In genomic region chr9:100352727-100353505, GRCh38 we compare ENCODE assay signal across 1 cellular context.
TF ChIP-seq lines count a peak whose summit lies in the region.

TSS of gene TEX10 (minus strand) at chr9:100352942. CDS start at chr9:100349363, 3,579 bp downstream.

TF ChIP-seq in HEK293, 187 proteins besides CTCF, POLR2A, EP300 and RAD21 (continued from another document):
- TF ChIP-seq BCL6B (tag by site-specific recombination; IDR thresholded peaks at IDR 0.05) (no peak), TRIM28 (IDR thresholded peaks at IDR 0.05; ENCODE audit: borderline replicate concordance, low read length) (peak; percentile 17; the same call in 1 of the 2 replicates), SP7 (tag by site-specific recombination; IDR thresholded peaks at IDR 0.05) (peak; percentile 66), HOXA7 (CRISPR knock-in tag; IDR thresholded peaks at IDR 0.05; ENCODE audit: borderline replicate concordance) (no peak), ZNF394 (tag by site-specific recombination; IDR thresholded peaks at IDR 0.05; ENCODE audit: borderline replicate concordance) (peak; percentile 38; the same call in 1 of the 2 replicates), ZNF521 (tag by site-specific recombination; IDR thresholded peaks at IDR 0.05) (no peak), PRDM1 (tag by site-specific recombination; IDR thresholded peaks at IDR 0.05) (0 out of 2 replicates have a peak, but pooled peaks have one; percentile 44), ZNF660 (tag by site-specific recombination; IDR thresholded peaks at IDR 0.05) (0 out of 2 replicates have a peak, but pooled peaks have one; percentile 40), ZNF274 (IDR thresholded peaks at IDR 0.05; ENCODE audit: low read length) (no peak), ZNF274 (tag by site-specific recombination; IDR thresholded peaks at IDR 0.05; ENCODE audit: borderline replicate concordance) (no peak), ZEB2 (tag by site-specific recombination; IDR thresholded peaks at IDR 0.05) (peak; percentile 87; the same call in 1 of the 2 replicates), PBX3 (CRISPR knock-in tag; IDR thresholded peaks at IDR 0.05) (peak; percentile 84; the same call in 1 of the 2 replicates), ZNF112 (tag by site-specific recombination; IDR thresholded peaks at IDR 0.05) (no peak), ZFP41 (tag by site-specific recombination; IDR thresholded peaks at IDR 0.05; ENCODE audit: borderline replicate concordance) (no peak), ZNF473 (tag by site-specific recombination; IDR thresholded peaks at IDR 0.05) (no peak), ZNF585B (tag by site-specific recombination; IDR thresholded peaks at IDR 0.05) (no peak), ZBTB8A (tag by site-specific recombination; IDR thresholded peaks at IDR 0.05) (peak; percentile 49; the same call in 1 of the 2 replicates), ZNF169 (tag by site-specific recombination; IDR thresholded peaks at IDR 0.05) (no peak), ZNF544 (tag by site-specific recombination; IDR thresholded peaks at IDR 0.05) (no peak), ZFP69B (tag by site-specific recombination; IDR thresholded peaks at IDR 0.05) (0 out of 2 replicates have a peak, but pooled peaks have one; percentile 12), ZNF341 (tag by site-specific recombination; IDR thresholded peaks at IDR 0.05; ENCODE audit: low read depth) (peak; percentile 44; the same call in 1 of the 2 replicates), HIC1 (tag by site-specific recombination; IDR thresholded peaks at IDR 0.05) (peak; percentile 26; the same call in 1 of the 2 replicates), ZNF248 (tag by site-specific recombination; IDR thresholded peaks at IDR 0.05) (no peak), ZNF677 (tag by site-specific recombination; IDR thresholded peaks at IDR 0.05) (no peak), REPIN1 (tag by site-specific recombination; IDR thresholded peaks at IDR 0.05; ENCODE audit: low read depth) (no peak), ZSCAN30 (tag by site-specific recombination; IDR thresholded peaks at IDR 0.05) (peak; percentile 35; the same call in 1 of the 2 replicates), PATZ1 (tag by site-specific recombination; IDR thresholded peaks at IDR 0.05) (peak; percentile 91), ZNF391 (tag by site-specific recombination; IDR thresholded peaks at IDR 0.05; ENCODE audit: borderline replicate concordance, low read depth) (0 out of 2 replicates have a peak, but pooled peaks have one; percentile 14), ZNF24 (tag by site-specific recombination; IDR thresholded peaks at IDR 0.05) (peak; percentile 22; the same call in 1 of the 2 replicates), YY1 (tag by site-specific recombination; IDR thresholded peaks at IDR 0.05) (no peak), KLF9 (tag by site-specific recombination; IDR thresholded peaks at IDR 0.05; ENCODE audit: low read depth) (peak; percentile 84), ELK4 (IDR thresholded peaks at IDR 0.05; ENCODE audit: borderline replicate concordance, low read depth, low read length) (peak; percentile 89; the same call in 1 of the 2 replicates), ZXDB (tag by site-specific recombination; IDR thresholded peaks at IDR 0.05) (peak; percentile 67), KLF7 (tag by site-specific recombination; IDR thresholded peaks at IDR 0.05; ENCODE audit: borderline replicate concordance) (no peak), GLIS2 (tag by site-specific recombination; IDR thresholded peaks at IDR 0.05) (peak; percentile 59)
- TF ChIP-seq, protein P1, sequence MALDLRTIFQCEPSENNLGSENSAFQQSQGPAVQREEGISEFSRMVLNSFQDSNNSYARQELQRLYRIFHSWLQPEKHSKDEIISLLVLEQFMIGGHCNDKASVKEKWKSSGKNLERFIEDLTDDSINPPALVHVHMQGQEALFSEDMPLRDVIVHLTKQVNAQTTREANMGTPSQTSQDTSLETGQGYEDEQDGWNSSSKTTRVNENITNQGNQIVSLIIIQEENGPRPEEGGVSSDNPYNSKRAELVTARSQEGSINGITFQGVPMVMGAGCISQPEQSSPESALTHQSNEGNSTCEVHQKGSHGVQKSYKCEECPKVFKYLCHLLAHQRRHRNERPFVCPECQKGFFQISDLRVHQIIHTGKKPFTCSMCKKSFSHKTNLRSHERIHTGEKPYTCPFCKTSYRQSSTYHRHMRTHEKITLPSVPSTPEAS (tag by site-specific recombination; IDR thresholded peaks at IDR 0.05), result no peak
- TF ChIP-seq, protein P2, sequence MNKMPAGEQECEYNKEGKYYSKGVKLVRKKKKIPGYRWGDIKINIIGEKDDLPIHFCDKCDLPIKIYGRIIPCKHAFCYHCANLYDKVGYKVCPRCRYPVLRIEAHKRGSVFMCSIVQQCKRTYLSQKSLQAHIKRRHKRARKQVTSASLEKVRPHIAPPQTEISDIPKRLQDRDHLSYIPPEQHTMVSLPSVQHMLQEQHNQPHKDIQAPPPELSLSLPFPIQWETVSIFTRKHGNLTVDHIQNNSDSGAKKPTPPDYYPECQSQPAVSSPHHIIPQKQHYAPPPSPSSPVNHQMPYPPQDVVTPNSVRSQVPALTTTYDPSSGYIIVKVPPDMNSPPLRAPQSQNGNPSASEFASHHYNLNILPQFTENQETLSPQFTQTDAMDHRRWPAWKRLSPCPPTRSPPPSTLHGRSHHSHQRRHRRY (tag by site-specific recombination; IDR thresholded peaks at IDR 0.05), result no peak
- TF ChIP-seq, protein P3, sequence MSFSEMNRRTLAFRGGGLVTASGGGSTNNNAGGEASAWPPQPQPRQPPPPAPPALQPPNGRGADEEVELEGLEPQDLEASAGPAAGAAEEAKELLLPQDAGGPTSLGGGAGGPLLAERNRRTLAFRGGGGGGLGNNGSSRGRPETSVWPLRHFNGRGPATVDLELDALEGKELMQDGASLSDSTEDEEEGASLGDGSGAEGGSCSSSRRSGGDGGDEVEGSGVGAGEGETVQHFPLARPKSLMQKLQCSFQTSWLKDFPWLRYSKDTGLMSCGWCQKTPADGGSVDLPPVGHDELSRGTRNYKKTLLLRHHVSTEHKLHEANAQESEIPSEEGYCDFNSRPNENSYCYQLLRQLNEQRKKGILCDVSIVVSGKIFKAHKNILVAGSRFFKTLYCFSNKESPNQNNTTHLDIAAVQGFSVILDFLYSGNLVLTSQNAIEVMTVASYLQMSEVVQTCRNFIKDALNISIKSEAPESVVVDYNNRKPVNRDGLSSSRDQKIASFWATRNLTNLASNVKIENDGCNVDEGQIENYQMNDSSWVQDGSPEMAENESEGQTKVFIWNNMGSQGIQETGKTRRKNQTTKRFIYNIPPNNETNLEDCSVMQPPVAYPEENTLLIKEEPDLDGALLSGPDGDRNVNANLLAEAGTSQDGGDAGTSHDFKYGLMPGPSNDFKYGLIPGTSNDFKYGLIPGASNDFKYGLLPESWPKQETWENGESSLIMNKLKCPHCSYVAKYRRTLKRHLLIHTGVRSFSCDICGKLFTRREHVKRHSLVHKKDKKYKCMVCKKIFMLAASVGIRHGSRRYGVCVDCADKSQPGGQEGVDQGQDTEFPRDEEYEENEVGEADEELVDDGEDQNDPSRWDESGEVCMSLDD (tag by site-specific recombination; IDR thresholded peaks at IDR 0.05), result peak; percentile 66; the same call in 1 of the 2 replicates
- TF ChIP-seq, protein P4, sequence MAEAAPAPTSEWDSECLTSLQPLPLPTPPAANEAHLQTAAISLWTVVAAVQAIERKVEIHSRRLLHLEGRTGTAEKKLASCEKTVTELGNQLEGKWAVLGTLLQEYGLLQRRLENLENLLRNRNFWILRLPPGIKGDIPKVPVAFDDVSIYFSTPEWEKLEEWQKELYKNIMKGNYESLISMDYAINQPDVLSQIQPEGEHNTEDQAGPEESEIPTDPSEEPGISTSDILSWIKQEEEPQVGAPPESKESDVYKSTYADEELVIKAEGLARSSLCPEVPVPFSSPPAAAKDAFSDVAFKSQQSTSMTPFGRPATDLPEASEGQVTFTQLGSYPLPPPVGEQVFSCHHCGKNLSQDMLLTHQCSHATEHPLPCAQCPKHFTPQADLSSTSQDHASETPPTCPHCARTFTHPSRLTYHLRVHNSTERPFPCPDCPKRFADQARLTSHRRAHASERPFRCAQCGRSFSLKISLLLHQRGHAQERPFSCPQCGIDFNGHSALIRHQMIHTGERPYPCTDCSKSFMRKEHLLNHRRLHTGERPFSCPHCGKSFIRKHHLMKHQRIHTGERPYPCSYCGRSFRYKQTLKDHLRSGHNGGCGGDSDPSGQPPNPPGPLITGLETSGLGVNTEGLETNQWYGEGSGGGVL (tag by site-specific recombination; IDR thresholded peaks at IDR 0.05), result peak; percentile 63
TF ChIP-seq in HEK293: peak in this region for 42.
